In genomic region chr6:108294787-108295625, GRCh38 we compare ENCODE assay signal across 8 cellular contexts. TPM values are rescaled to one million over a fixed set of nuclear protein-coding genes. Genes with fewer than 3 reads are reported as not detected.
DNase-seq lines count a peak whose midpoint lies in the region; ATAC-seq, FAIRE-seq and TF ChIP-seq lines count a peak whose summit lies in the region.

Gene AFG1L, plus strand, starts transcription at chr6:108295054. Its CDS starts 26 bp downstream, at chr6:108295080.

- CTCF ChIA-PET in A549 (lab: Yijun Ruan, JAX), result interaction anchor here (0.7 to 1.2 kb wide), 3 partner anchors 13 to 1315 kb away, joined by 3 read pairs; no protein-coding TSS in a partner anchor

- peak within 1 kb of the TSS; percentile 88 for H3K4me2 ChIP-seq in A549

- H3K4me1 ChIP-seq in A549, result peaks cover 6% of the 10 kb centered on the region; the same call in 1 of the 3 replicates
- H3K4me1 ChIP-seq in breast epithelium, result no peaks in the 10 kb centered on the region
- H3K4me1 ChIP-seq in iPS-20b (ENCODE audit: insufficient read depth, low read length), result peaks cover 6% of the 10 kb centered on the region; the same call in 1 of the 2 replicates

- no peak for TF ChIP-seq RAD21 in A549 (conservative IDR thresholded peaks at IDR 0.05 in 1 of 2, IDR thresholded peaks at IDR 0.05 in 1 of 2)

- TF ChIP-seq CTCF in A549 (IDR thresholded peaks at IDR 0.05) (no peak), VCaP (conservative IDR thresholded peaks at IDR 0.05) (no peak), breast epithelium (IDR thresholded peaks at IDR 0.05) (peak in 1 of 3 donors; percentile 6)

- WGBS in A549 (ENCODE audit: missing lambda C conversion rate), result under 1% methylated on average over 17 of the region's 40 CpGs

- POLR2A ChIA-PET in A549 (lab: Yijun Ruan, JAX), result interaction anchor here (0.6 to 2.4 kb wide), 2 partner anchors 34 to 243 kb away, joined by 3 to 16 read pairs; partner anchors contain the start of gene SNX3

- H3K9ac ChIP-seq in iPS-20b (ENCODE audit: low read depth, low read length), result peak within 1 kb of the TSS; percentile 87

- no peak for TF ChIP-seq EP300 in A549 (IDR thresholded peaks at IDR 0.05)

- H3K27me3 ChIP-seq in breast epithelium (no peaks in the 10 kb centered on the region), iPS-20b (ENCODE audit: insufficient read depth, low read length) (no peaks in the 10 kb centered on the region)

- H3K27ac ChIP-seq in A549 (peak within 1 kb of the TSS; percentile 96 to 98), VCaP (peak within 1 kb of the TSS; percentile 95), breast epithelium (peak within 1 kb of the TSS; percentile 93 to 95), iPS-20b (ENCODE audit: low read length) (peak within 1 kb of the TSS; percentile 91), skin epidermis (peak within 1 kb of the TSS; percentile 87 to 99 (median 97))

- no peak for FAIRE-seq in A549 (lab: Jason Lieb, UNC)

- peak; percentile 80 to 87 for DNase-seq in A549 (ENCODE audit: low read depth in 1 of 2, low spot score in 1 of 2)
- DNase-seq in NCI-H2171 treated with DMSO at 0.1 percent for 48 hours (lab: John Stamatoyannopoulos, UW), result peak; percentile 92
- DNase-seq in breast epithelium (ENCODE audit: low spot score in 2 of 2), result peak; percentile 89

- ATAC-seq in A549, result peak; percentile 97 to 98
- ATAC-seq in GM18520 (IDR thresholded peaks at IDR 0.05; ENCODE audit: unreplicated experiment), result peak; percentile 62
- peak; percentile 69 for ATAC-seq in HG03060 (IDR thresholded peaks at IDR 0.05; ENCODE audit: low read depth, unreplicated experiment)

- TF ChIP-seq POLR2A in A549 (IDR thresholded peaks at IDR 0.05; ENCODE audit: low read length) (peak; percentile 62), breast epithelium (IDR thresholded peaks at IDR 0.05) (no peak)

- intact Hi-C loops in breast epithelium (cut with DNase I; ENCODE audit: low total_unique reads), result no loop called here

- peak within 1 kb of the TSS; percentile 83 for H3K4me3 ChIP-seq in A549
- H3K4me3 ChIP-seq in breast epithelium, result peak within 1 kb of the TSS; percentile 72 to 93 (median 81)
- peak within 1 kb of the TSS; percentile 91 for H3K4me3 ChIP-seq in iPS-20b (ENCODE audit: low read length)
- H3K4me3 ChIP-seq in skin epidermis, result peak within 1 kb of the TSS; percentile 59 to 81 (median 76)

- H3K36me3 ChIP-seq in breast epithelium (no peaks in the 10 kb centered on the region), iPS-20b (ENCODE audit: insufficient read depth, low read depth, low read length) (no peaks in the 10 kb centered on the region)

- no peaks in the 10 kb centered on the region for H3K9me3 ChIP-seq in A549
- no peaks in the 10 kb centered on the region for H3K9me3 ChIP-seq in breast epithelium
- H3K9me3 ChIP-seq in iPS-20b (ENCODE audit: insufficient read depth, low read depth, low read length), result no peaks in the 10 kb centered on the region

TF ChIP-seq in A549, 52 proteins besides CTCF, POLR2A, EP300 and RAD21:
- TF ChIP-seq CEBPB (IDR thresholded peaks at IDR 0.05) (no peak), RNF2 (IDR thresholded peaks at IDR 0.05; ENCODE audit: borderline replicate concordance, low read depth) (no peak), CHD2 (IDR thresholded peaks at IDR 0.05; ENCODE audit: low read length, partially characterized antibody) (no peak), E2F6 (IDR thresholded peaks at IDR 0.05; ENCODE audit: borderline replicate concordance, low read depth) (0 out of 2 replicates have a peak, but pooled peaks have one; percentile 6), CHD4 (IDR thresholded peaks at IDR 0.05; ENCODE audit: borderline replicate concordance) (no peak), JUN (IDR thresholded peaks at IDR 0.05) (peak; percentile 29 to 59; a peak in 3 of 5 replicates), USF2 (IDR thresholded peaks at IDR 0.05) (0 out of 2 replicates have a peak, but pooled peaks have one; percentile 12), BHLHE40 (IDR thresholded peaks at IDR 0.05; ENCODE audit: low read depth, low read length) (no peak; the same call in 1 of the 2 replicates), KDM5A (IDR thresholded peaks at IDR 0.05) (peak; percentile 57; the same call in 1 of the 2 replicates), NPAS2 (CRISPR knock-in tag; IDR thresholded peaks at IDR 0.05; ENCODE audit: borderline replicate concordance) (no peak), FOSB (CRISPR knock-in tag; IDR thresholded peaks at IDR 0.05) (no peak), MAFK (IDR thresholded peaks at IDR 0.05; ENCODE audit: partially characterized antibody) (no peak), HDAC2 (IDR thresholded peaks at IDR 0.05) (no peak), BCL3 (IDR thresholded peaks at IDR 0.05) (0 out of 3 replicates have a peak, but pooled peaks have one; percentile 10), PHF8 (IDR thresholded peaks at IDR 0.05; ENCODE audit: borderline replicate concordance, low read depth) (peak; percentile 77; the same call in 1 of the 2 replicates), HOXB5 (CRISPR knock-in tag; IDR thresholded peaks at IDR 0.05) (no peak), MAX (IDR thresholded peaks at IDR 0.05) (peak; percentile 55), ZSCAN20 (CRISPR knock-in tag; IDR thresholded peaks at IDR 0.05) (no peak)

RNA-seq across cellular contexts. Expression of gene AFG1L, which starts in this region (rescaled TPM):
- polyA plus RNA-seq in A549 (2011; rRNA removed), result 2.1 and 2.3 TPM in 2 replicates
- polyA plus RNA-seq in A549 (2012; cell fraction: cytosol; rRNA removed), result 0.28 and 0.47 TPM in 2 replicates
- 0.23 and 0.81 TPM in 2 replicates for polyA plus RNA-seq in A549 (2012; cell fraction: nucleus; rRNA removed)
- polyA plus RNA-seq in A549 (2017; fragmentation: RNase III; extraction: RNeasy Plus Mini Kit Qiagen cat#74134 plus additional on column Dnase treatment), result 1.3 to 1.5 TPM (median 1.3 TPM) in 3 replicates
- 2.9 and 3.9 TPM in 2 replicates for polyA minus RNA-seq in A549 (2011; rRNA and poly(A)+ RNA removed)
- 1 to 10 TPM; 2.3 to 5.6 (median 4.0) TPM for total RNA-seq in breast epithelium

Comparison
In these comparisons a context has a peak if more than half of its experiments do, and no peak if none do; other contexts are left out.
1. Peak in every context shown above with its lines: DNase-seq, ATAC-seq, H3K4me3 ChIP-seq and H3K27ac ChIP-seq.